In the genomic region with DNA sequence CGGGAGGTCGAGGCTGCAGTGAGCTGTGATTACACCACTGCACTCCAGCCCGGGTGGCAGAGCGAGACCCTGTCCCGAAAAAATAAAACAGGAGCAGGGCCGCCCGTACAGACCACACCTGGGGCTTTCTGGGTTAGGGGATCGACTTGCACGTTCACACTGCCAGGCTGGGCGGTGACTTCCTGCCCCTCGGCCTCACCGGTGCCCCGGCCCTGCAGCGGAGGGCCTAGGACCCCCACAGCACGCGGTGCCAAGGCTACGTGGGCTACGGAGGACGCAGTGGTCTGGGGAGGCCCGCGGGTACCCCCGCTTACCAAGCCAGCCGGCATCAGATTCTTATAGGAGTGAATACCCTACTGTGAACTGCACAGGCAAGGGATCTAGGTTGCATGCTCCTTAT, we compare ENCODE assay signal across 33 cellular contexts.
"Had no signal": no experiment of that assay in that cellular context is flagged by ENCODE, and none has a peak within 500 bp of the region (broad histone marks: within the 10 kb centered on the region; RNA-seq: fewer than 3 reads in every experiment).

No MANE protein-coding gene starts in this region.

- ATAC-seq: activated CD8-positive, alpha-beta T cell treated with anti-CD3 and anti-CD28 coated beads for 36 hours; activated naive CD4-positive, alpha-beta T cell treated with anti-CD3 and anti-CD28 coated beads, Interleukin-2, amount 50 U/mL, for 72 hours; activated T-cell treated with anti-CD3 and anti-CD28 coated beads, Interleukin-2, amount 50 U/mL, for 4 hours; activated T-cell treated with anti-CD3 and anti-CD28 coated beads, Interleukin-2, amount 50 U/mL, for 72 hours; activated T-helper 17 cell treated with anti-CD3 and anti-CD28 coated beads, Interleukin-2, amount 50 U/mL, for 72 hours had no signal

- H3K27ac ChIP-seq: adrenal gland, ascending aorta, cardiac muscle cell, VCaP had no signal

- FAIRE-seq: bronchial epithelial cell, TTC549 had no signal

- DNase-seq: activated B cell treated with CpG ODN at 0.5 μM for 24 hours; activated CD4-positive, alpha-beta memory T cell treated with anti-CD3 and anti-CD28 coated beads for 36 hours; activated CD4-positive, alpha-beta T cell treated with anti-CD3 and anti-CD28 coated beads for 4 hours; activated CD4-positive, alpha-beta T cell treated with anti-CD3 and anti-CD28 coated beads, Interleukin-2, amount 10 ng/mL, durations not matched to agents 24 days and 14 days; activated CD4-positive, alpha-beta T cell treated with anti-CD3 and anti-CD28 coated beads, Interleukin-2, amount 50 U/mL, for 1 hour; activated CD4-positive, alpha-beta T cell treated with anti-CD3 and anti-CD28 coated beads, Interleukin-2, amount 50 U/mL, for 4 hours; activated CD4-positive, CD25-positive, alpha-beta regulatory T cell treated with anti-CD3 and anti-CD28 coated beads, Interleukin-2, amount 50 U/mL, for 72 hours; activated CD8-positive, alpha-beta memory T cell treated with anti-CD3 and anti-CD28 coated beads, Interleukin-2, amount 50 U/mL, for 4 hours; activated CD8-positive, alpha-beta T cell treated with anti-CD3 and anti-CD28 coated beads for 36 hours; activated effector memory CD4-positive, alpha-beta T cell treated with anti-CD3 and anti-CD28 coated beads, Interleukin-2, amount 50 U/mL, for 16 hours; activated gamma-delta T cell treated with Interleukin-2 at 50 U/mL for 16 hours; activated naive CD4-positive, alpha-beta T cell; activated naive CD4-positive, alpha-beta T cell treated with anti-CD3 and anti-CD28 coated beads for 36 hours; activated naive CD4-positive, alpha-beta T cell treated with anti-CD3 and anti-CD28 coated beads, Interleukin-2, amount 50 U/mL, for 16 hours; activated naive CD8-positive, alpha-beta T cell treated with anti-CD3 and anti-CD28 coated beads for 36 hours; activated T-cell treated with anti-CD3 and anti-CD28 coated beads for 4 hours; activated T-cell treated with anti-CD3 and anti-CD28 coated beads, Interleukin-2, amount 50 U/mL, for 1 hour; activated T-cell treated with anti-CD3 and anti-CD28 coated beads, Interleukin-2, amount 50 U/mL, for 4 hours; activated T-cell treated with anti-CD3 and anti-CD28 coated beads, Interleukin-2, amount 50 U/mL, for 72 hours; adrenal gland; amniotic stem cell; central memory CD4-positive, alpha-beta T cell; SW 1271; T-helper 1 cell; T-helper 2 cell; T-helper 9 cell had no signal

- H3K27me3 ChIP-seq: adrenal gland, ascending aorta had no signal

- H3K9me3 ChIP-seq: adrenal gland, ascending aorta had no signal

- H3K4me1 ChIP-seq: adrenal gland, ascending aorta had no signal

- H3K36me3 ChIP-seq: adrenal gland, ascending aorta, cardiac muscle cell had no signal

- H3K4me3 ChIP-seq: adrenal gland, ascending aorta, cardiac muscle cell had no signal
